ENCODE assay signal across 9 cellular contexts in the genomic region with DNA sequence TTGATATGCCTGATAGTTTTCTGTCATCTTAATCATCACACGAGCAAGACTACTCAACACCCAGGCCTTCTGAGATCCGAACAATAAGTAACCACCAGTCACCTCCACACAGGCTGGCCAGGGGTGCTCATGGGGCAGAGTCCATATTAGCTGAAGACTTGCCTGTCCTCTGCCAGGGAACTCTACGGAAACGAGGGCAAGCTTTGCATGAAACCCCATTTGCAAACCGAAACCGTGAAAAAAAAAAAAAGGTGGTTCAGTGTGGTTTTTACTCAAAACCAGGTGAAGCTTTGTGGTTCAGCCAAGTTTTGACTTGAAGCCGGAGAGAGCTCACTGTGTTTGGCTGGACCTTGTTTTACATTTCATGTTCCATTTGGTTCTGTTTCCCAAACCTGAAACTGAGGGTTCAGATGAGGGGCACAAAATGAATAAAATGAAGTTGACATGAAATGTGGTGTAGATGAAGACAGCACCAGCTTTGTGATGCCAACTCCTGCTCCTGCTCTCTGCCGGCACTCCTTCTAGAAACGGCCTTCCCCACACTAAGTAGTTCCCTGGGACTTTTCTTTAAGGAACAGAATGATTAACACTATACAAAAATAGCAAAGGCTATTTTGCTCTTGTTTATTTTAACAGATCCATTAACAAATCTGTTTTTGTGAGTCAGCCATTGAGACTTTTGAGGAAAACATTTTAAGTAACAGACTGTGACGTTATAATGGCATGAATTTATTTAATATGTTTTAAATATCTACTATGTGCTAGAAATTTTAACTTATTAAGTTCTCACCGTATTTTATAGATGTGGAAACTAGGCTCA.
DNase-seq lines count a peak whose midpoint lies in the region; ATAC-seq lines count a peak whose summit lies in the region.
"Had no signal": no experiment of that assay in that cellular context is flagged by ENCODE, and none has a peak within 500 bp of the region (broad histone marks: within the 10 kb centered on the region; RNA-seq: fewer than 3 reads in every experiment).

No MANE protein-coding gene starts in this region.

- peak overlapping the region; percentile 84 to 87 for H3K4me3 Mint-ChIP-seq in activated T-cell treated with anti-CD3 and anti-CD28 coated beads, Interleukin-2, amount 50 U/mL, for 72 hours

- peaks cover 0 to 3% of the 10 kb centered on the region in 2 donors for H3K36me3 Mint-ChIP-seq in activated T-cell treated with anti-CD3 and anti-CD28 coated beads, Interleukin-2, amount 50 U/mL, for 72 hours (ENCODE audit: insufficient read depth in 2 of 2)

- H3K27ac Mint-ChIP-seq in activated T-cell treated with anti-CD3 and anti-CD28 coated beads, Interleukin-2, amount 50 U/mL, for 72 hours = peak overlapping the region; percentile 98

- no peaks in the 10 kb centered on the region for H3K9me3 Mint-ChIP-seq in activated T-cell treated with anti-CD3 and anti-CD28 coated beads, Interleukin-2, amount 50 U/mL, for 72 hours

- peak; percentile 83 for DNase-seq in activated CD8-positive, alpha-beta memory T cell treated with anti-CD3 and anti-CD28 coated beads for 24 hours
- DNase-seq in activated CD8-positive, alpha-beta memory T cell treated with anti-CD3 and anti-CD28 coated beads, Interleukin-2, amount 50 U/mL, for 48 hours = no peak
- peak; percentile 69 to 72 for DNase-seq in activated T-cell treated with anti-CD3 and anti-CD28 coated beads, Interleukin-2, amount 50 U/mL, for 72 hours
- peak; percentile 55 for DNase-seq in stimulated activated naive CD8-positive, alpha-beta T cell treated with anti-CD3 and anti-CD28 coated beads, Interleukin-15, Interleukin-2, amounts not matched to agents 100 U/mL and 50 U/mL, for 24 hours
- DNase-seq in iPS-NIHi7 (ENCODE audit: extremely low spot score) (no peak), NCI-H345 (lab: John Stamatoyannopoulos, UW) (no peak), DMS79 (lab: John Stamatoyannopoulos, UW) (no peak)

- peaks cover 91% of the 10 kb centered on the region for H3K4me1 Mint-ChIP-seq in activated T-cell treated with anti-CD3 and anti-CD28 coated beads, Interleukin-2, amount 50 U/mL, for 72 hours (ENCODE audit: low read depth)

- peaks cover 12% of the 10 kb centered on the region for H3K27me3 Mint-ChIP-seq in activated T-cell treated with anti-CD3 and anti-CD28 coated beads, Interleukin-2, amount 50 U/mL, for 72 hours (ENCODE audit: low read depth)

- ATAC-seq in HG03354 (IDR thresholded peaks at IDR 0.05; ENCODE audit: poor library complexity, severe bottlenecking, unreplicated experiment) = peak; percentile 95
- ATAC-seq in activated T-cell treated with anti-CD3 and anti-CD28 coated beads, Interleukin-2, amount 50 U/mL, for 72 hours (replicated peaks in 1 of 2) = peak; percentile 82 to 87
- ATAC-seq in stimulated activated naive CD8-positive, alpha-beta T cell treated with anti-CD3 and anti-CD28 coated beads, Interleukin-15, Interleukin-2, amounts not matched to agents 100 U/mL and 50 U/mL, for 24 hours = peak; percentile 91
- ATAC-seq: A549 had no signal

Comparison
In these comparisons a context has a peak if more than half of its experiments do, and no peak if none do; other contexts are left out.
1. DNase-seq: peak in activated CD8-positive, alpha-beta memory T cell treated with anti-CD3 and anti-CD28 coated beads for 24 hours (single experiment), activated T-cell treated with anti-CD3 and anti-CD28 coated beads, Interleukin-2, amount 50 U/mL, for 72 hours (2 of 2) and stimulated activated naive CD8-positive, alpha-beta T cell treated with anti-CD3 and anti-CD28 coated beads, Interleukin-15, Interleukin-2, amounts not matched to agents 100 U/mL and 50 U/mL, for 24 hours (single experiment); none in activated CD8-positive, alpha-beta memory T cell treated with anti-CD3 and anti-CD28 coated beads, Interleukin-2, amount 50 U/mL, for 48 hours (single experiment), iPS-NIHi7 (single experiment), NCI-H345 (single experiment) and DMS79 (single experiment).
2. Peak in every context shown above with its lines, with median percentiles within 50 percentile points of each other: ATAC-seq.